Comparison of ENCODE assay signal across 1 cellular context in genomic region chr17:31262923-31263322, GRCh38. TPM values are rescaled to one million over a fixed set of nuclear protein-coding genes. Genes with fewer than 3 reads are reported as not detected.
"Had no signal": no experiment of that assay in that cellular context is flagged by ENCODE, and none has a peak within 500 bp of the region (broad histone marks: within the 10 kb centered on the region; RNA-seq: fewer than 3 reads in every experiment).

No MANE protein-coding gene starts in this region.

RNA-seq across cellular contexts. Expression of gene EVI2B, which starts 50.9 kb away (rescaled TPM):
- total RNA-seq: G401 had no signal

RNA-seq across cellular contexts. Expression of gene EVI2A, which starts 58.5 kb away (rescaled TPM):
- total RNA-seq: G401 had no signal
